Comparison of ENCODE assay signal across 13 cellular contexts in the genomic region with DNA sequence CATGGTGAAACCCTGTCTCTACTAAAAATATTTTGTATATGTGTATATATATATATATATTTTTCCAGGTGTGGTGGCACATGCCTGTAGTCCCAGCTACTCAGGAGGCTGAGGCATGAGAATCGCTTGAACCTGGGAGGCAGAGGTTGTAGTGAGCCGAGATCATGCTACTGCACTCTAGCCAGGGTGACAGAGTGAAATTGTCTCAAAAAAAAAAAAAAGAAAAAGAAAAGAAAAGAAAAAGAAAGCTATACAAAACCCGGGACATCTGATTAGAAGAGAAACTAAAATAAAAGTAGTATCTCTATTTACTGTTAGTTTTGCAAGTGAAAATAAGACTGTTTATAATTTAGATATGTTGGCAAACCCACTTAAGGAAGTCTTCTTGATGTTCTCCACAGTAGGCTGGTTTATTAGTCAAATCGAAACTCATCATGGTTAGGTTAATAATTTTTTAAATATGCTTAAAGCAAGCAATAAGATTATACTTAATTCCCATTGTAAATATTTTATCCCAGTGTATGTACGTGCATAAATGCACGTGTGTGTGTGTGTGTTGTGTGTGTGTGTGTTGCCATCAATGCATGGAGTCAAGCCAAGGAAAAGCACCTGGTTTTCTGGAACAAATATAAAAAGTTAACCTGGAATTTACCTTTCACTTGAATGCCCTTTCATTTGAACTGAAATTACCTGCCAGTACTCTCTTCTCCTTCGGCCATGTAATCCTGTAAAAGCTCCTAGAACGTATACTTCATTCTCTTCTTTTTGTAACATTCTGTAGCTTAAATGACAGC. TPM values are rescaled to one million over a fixed set of nuclear protein-coding genes. Genes with fewer than 3 reads are reported as not detected.
DNase-seq lines count a peak whose midpoint lies in the region; ATAC-seq and TF ChIP-seq lines count a peak whose summit lies in the region.
"Had no signal": no experiment of that assay in that cellular context is flagged by ENCODE, and none has a peak within 500 bp of the region (broad histone marks: within the 10 kb centered on the region; RNA-seq: fewer than 3 reads in every experiment).

No MANE protein-coding gene starts in this region.

- no peak overlapping the region for H2AFZ ChIP-seq in SU-DHL-6 (ENCODE audit: low read depth, low read length, severe bottlenecking)

- no peaks in the 10 kb centered on the region for H4K20me1 ChIP-seq in SU-DHL-6 (ENCODE audit: low read depth, low read length)

- H3F3A ChIP-seq in SU-DHL-6 (ENCODE audit: insufficient read depth): peaks cover 10% of the 10 kb centered on the region; the same call in 1 of the 2 replicates

- H3K27me3 ChIP-seq in GM06990 (replicated peaks; ENCODE audit: control insufficient read depth, insufficient read depth, low read length) (no peaks in the 10 kb centered on the region), SU-DHL-6 (ENCODE audit: low read length) (no peaks in the 10 kb centered on the region), upper lobe of right lung (no peaks in the 10 kb centered on the region), foreskin keratinocyte (no peaks in the 10 kb centered on the region)

- H3K4me3 Mint-ChIP-seq in endothelial cell (ENCODE audit: unreplicated experiment): no peak overlapping the region

- intact Hi-C loops in upper lobe of right lung (cut with DNase I): no loop called here

- H3K9me3 ChIP-seq in SU-DHL-6 (ENCODE audit: insufficient read depth, low read length) (no peaks in the 10 kb centered on the region), upper lobe of right lung (no peaks in the 10 kb centered on the region)

- H3K4me1 Mint-ChIP-seq in endothelial cell (ENCODE audit: unreplicated experiment): no peaks in the 10 kb centered on the region

- H3K27ac ChIP-seq in SU-DHL-6 (ENCODE audit: low read depth, low read length) (no peak overlapping the region), upper lobe of right lung (no peak overlapping the region), foreskin keratinocyte (no peak overlapping the region)

- no peaks in the 10 kb centered on the region for H3K36me3 Mint-ChIP-seq in endothelial cell (ENCODE audit: low read depth, unreplicated experiment)

- no peak overlapping the region; the same call in 1 of the 2 replicates for H3K4me3 ChIP-seq in GM06990 (replicated peaks; ENCODE audit: low read depth, low read length)
- H3K4me3 ChIP-seq in SU-DHL-6 (ENCODE audit: insufficient read depth, low read length, poor library complexity, severe bottlenecking): no peak overlapping the region
- no peak overlapping the region for H3K4me3 ChIP-seq in upper lobe of right lung
- H3K4me3 ChIP-seq: skin epidermis had no signal

- ATAC-seq in GM19324 (IDR thresholded peaks at IDR 0.05; ENCODE audit: low FRiP score, unreplicated experiment) (peak; percentile 78), HG02870 (IDR thresholded peaks at IDR 0.05; ENCODE audit: unreplicated experiment) (peak; percentile 74), upper lobe of right lung (no peak), foreskin keratinocyte (no peak)

- peak; percentile 14 for DNase-seq in GM06990 (ENCODE audit: extremely low read depth, insufficient read length)
- DNase-seq in HuH-7 (ENCODE audit: low spot score): no peak
- DNase-seq in upper lobe of right lung: no peak
- DNase-seq in endothelial cell (ENCODE audit: low spot score): no peak
- DNase-seq in foreskin keratinocyte: no peak
- DNase-seq: activated gamma-delta T cell, erythroblast, mammary epithelial cell, NCI-H2029 had no signal

- H3K27me3 Mint-ChIP-seq in endothelial cell (ENCODE audit: unreplicated experiment): peaks cover 2% of the 10 kb centered on the region

- H3K4me2 ChIP-seq in SU-DHL-6 (ENCODE audit: low read depth, low read length, poor library complexity, severe bottlenecking): peak overlapping the region; percentile 3

- H3K27ac Mint-ChIP-seq in endothelial cell (ENCODE audit: unreplicated experiment): no peak overlapping the region

- H3K36me3 ChIP-seq in GM06990 (ENCODE audit: control insufficient read depth, insufficient read depth, low read length) (peaks cover 1% of the 10 kb centered on the region; the same call in 1 of the 2 replicates), SU-DHL-6 (ENCODE audit: low read length) (0 out of 2 replicates have a peak, but pooled peaks cover 10% of the 10 kb centered on the region), upper lobe of right lung (no peaks in the 10 kb centered on the region)

- H3K4me1 ChIP-seq in upper lobe of right lung (no peaks in the 10 kb centered on the region), foreskin keratinocyte (peaks cover 8% of the 10 kb centered on the region)

- H3K9me3 Mint-ChIP-seq in endothelial cell (ENCODE audit: unreplicated experiment): no peaks in the 10 kb centered on the region

- no peaks in the 10 kb centered on the region for H3K79me2 ChIP-seq in SU-DHL-6 (ENCODE audit: insufficient read depth, low read length)

- H3K9ac ChIP-seq in SU-DHL-6 (ENCODE audit: low read length): no peak overlapping the region

- TF ChIP-seq CTCF in GM06990 (IDR thresholded peaks at IDR 0.05; ENCODE audit: insufficient read depth, low read length, poor library complexity, severe bottlenecking) (no peak), SU-DHL-6 (IDR thresholded peaks at IDR 0.05; ENCODE audit: insufficient read depth, low read length, poor library complexity, severe bottlenecking) (no peak), upper lobe of right lung (IDR thresholded peaks at IDR 0.05) (no peak), endothelial cell (IDR thresholded peaks at IDR 0.05; ENCODE audit: unreplicated experiment) (no peak), foreskin keratinocyte (conservative IDR thresholded peaks at IDR 0.05) (no peak)

- no peaks in the 10 kb centered on the region for H3K9me2 ChIP-seq in SU-DHL-6 (replicated peaks; ENCODE audit: insufficient read depth, low read length)

RNA-seq across cellular contexts. Expression of a gene that starts 7.1 kb away (rescaled TPM):
- total RNA-seq in upper lobe of right lung: 14.0 TPM
- not detected for total RNA-seq in endothelial cell (ENCODE audit: unreplicated experiment)
- total RNA-seq in foreskin keratinocyte: not detected in 2 replicates
- polyA plus RNA-seq in foreskin keratinocyte: not detected in 2 replicates
- total RNA-seq: mammary epithelial cell had no signal
- polyA plus RNA-seq: mammary epithelial cell had no signal

RNA-seq across cellular contexts. Expression of a gene that starts 36.8 kb away (rescaled TPM):
- total RNA-seq in upper lobe of right lung (10.1 TPM), endothelial cell (ENCODE audit: unreplicated experiment) (1.5 TPM), foreskin keratinocyte (0.54 and 0.67 TPM in 2 replicates)
- polyA plus RNA-seq in foreskin keratinocyte: 0.55 and 0.61 TPM in 2 replicates

RNA-seq across cellular contexts. Expression of a gene that starts 47.8 kb away (rescaled TPM):
- total RNA-seq in upper lobe of right lung (8.9 TPM), endothelial cell (ENCODE audit: unreplicated experiment) (11.1 TPM), foreskin keratinocyte (14.1 and 14.8 TPM in 2 replicates)
- 8.3 and 8.7 TPM in 2 replicates for polyA plus RNA-seq in foreskin keratinocyte

Comparison
In these comparisons a context has a peak if more than half of its experiments do, and no peak if none do; other contexts are left out.
1. ATAC-seq: peak in GM19324 (single experiment) and HG02870 (single experiment); none in upper lobe of right lung (single experiment) and foreskin keratinocyte (single experiment).
2. RNA of a gene that starts 7.1 kb away (total RNA-seq): 14.0 TPM in upper lobe of right lung (single experiment); not detected in endothelial cell (single experiment) and not detected in foreskin keratinocyte; every median in the first group is over 10 times any median in the second.